Comparison of ENCODE assay signal across 1 cellular context in genomic region chr12:50707396-50707795, GRCh38.
TF ChIP-seq lines count a peak whose summit lies in the region.

No MANE protein-coding gene starts in this region.

TF ChIP-seq in GM12878, 131 proteins besides CTCF, POLR2A, EP300 and RAD21:
- TF ChIP-seq RELA (IDR thresholded peaks at IDR 0.05; ENCODE audit: borderline replicate concordance, partially characterized antibody) (no peak), FOXM1 (IDR thresholded peaks at IDR 0.05; ENCODE audit: low read depth, low read length) (no peak), PAX8 (IDR thresholded peaks at IDR 0.05) (no peak), ZNF384 (IDR thresholded peaks at IDR 0.05; ENCODE audit: borderline replicate concordance, low read depth, low read length) (no peak), EED (IDR thresholded peaks at IDR 0.05; ENCODE audit: low read depth) (no peak), USF2 (IDR thresholded peaks at IDR 0.05; ENCODE audit: borderline replicate concordance, low read depth, low read length) (no peak), SREBF1 (IDR thresholded peaks at IDR 0.05; ENCODE audit: low read length) (no peak), MXI1 (IDR thresholded peaks at IDR 0.05; ENCODE audit: low read depth, low read length) (no peak), BCL11A (IDR thresholded peaks at IDR 0.05; ENCODE audit: low read depth, low read length) (no peak), NR2C1 (IDR thresholded peaks at IDR 0.05) (no peak), IRF3 (IDR thresholded peaks at IDR 0.05) (no peak), CHD1 (IDR thresholded peaks at IDR 0.05; ENCODE audit: low read depth, low read length) (no peak), TCF3 (IDR thresholded peaks at IDR 0.05; ENCODE audit: borderline replicate concordance, insufficient read depth, low read depth, low read length) (no peak), ZNF274 (IDR thresholded peaks at IDR 0.05; ENCODE audit: insufficient read depth, insufficient read length) (no peak)
- TF ChIP-seq, protein P1, sequence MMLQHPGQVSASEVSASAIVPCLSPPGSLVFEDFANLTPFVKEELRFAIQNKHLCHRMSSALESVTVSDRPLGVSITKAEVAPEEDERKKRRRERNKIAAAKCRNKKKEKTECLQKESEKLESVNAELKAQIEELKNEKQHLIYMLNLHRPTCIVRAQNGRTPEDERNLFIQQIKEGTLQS (IDR thresholded peaks at IDR 0.05; ENCODE audit: borderline replicate concordance, extremely low read depth, low read depth, low read length), result no peak
- TF ChIP-seq, protein P2, sequence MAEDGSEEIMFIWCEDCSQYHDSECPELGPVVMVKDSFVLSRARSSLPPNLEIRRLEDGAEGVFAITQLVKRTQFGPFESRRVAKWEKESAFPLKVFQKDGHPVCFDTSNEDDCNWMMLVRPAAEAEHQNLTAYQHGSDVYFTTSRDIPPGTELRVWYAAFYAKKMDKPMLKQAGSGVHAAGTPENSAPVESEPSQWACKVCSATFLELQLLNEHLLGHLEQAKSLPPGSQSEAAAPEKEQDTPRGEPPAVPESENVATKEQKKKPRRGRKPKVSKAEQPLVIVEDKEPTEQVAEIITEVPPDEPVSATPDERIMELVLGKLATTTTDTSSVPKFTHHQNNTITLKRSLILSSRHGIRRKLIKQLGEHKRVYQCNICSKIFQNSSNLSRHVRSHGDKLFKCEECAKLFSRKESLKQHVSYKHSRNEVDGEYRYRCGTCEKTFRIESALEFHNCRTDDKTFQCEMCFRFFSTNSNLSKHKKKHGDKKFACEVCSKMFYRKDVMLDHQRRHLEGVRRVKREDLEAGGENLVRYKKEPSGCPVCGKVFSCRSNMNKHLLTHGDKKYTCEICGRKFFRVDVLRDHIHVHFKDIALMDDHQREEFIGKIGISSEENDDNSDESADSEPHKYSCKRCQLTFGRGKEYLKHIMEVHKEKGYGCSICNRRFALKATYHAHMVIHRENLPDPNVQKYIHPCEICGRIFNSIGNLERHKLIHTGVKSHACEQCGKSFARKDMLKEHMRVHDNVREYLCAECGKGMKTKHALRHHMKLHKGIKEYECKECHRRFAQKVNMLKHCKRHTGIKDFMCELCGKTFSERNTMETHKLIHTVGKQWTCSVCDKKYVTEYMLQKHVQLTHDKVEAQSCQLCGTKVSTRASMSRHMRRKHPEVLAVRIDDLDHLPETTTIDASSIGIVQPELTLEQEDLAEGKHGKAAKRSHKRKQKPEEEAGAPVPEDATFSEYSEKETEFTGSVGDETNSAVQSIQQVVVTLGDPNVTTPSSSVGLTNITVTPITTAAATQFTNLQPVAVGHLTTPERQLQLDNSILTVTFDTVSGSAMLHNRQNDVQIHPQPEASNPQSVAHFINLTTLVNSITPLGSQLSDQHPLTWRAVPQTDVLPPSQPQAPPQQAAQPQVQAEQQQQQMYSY (CRISPR knock-in tag; IDR thresholded peaks at IDR 0.05), result no peak
- TF ChIP-seq, protein P3, sequence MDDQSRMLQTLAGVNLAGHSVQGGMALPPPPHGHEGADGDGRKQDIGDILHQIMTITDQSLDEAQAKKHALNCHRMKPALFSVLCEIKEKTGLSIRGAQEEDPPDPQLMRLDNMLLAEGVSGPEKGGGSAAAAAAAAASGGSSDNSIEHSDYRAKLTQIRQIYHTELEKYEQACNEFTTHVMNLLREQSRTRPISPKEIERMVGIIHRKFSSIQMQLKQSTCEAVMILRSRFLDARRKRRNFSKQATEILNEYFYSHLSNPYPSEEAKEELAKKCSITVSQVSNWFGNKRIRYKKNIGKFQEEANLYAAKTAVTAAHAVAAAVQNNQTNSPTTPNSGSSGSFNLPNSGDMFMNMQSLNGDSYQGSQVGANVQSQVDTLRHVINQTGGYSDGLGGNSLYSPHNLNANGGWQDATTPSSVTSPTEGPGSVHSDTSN (IDR thresholded peaks at IDR 0.05; ENCODE audit: insufficient replicate concordance, low read depth, low read length), result no peak
- TF ChIP-seq, protein P4, sequence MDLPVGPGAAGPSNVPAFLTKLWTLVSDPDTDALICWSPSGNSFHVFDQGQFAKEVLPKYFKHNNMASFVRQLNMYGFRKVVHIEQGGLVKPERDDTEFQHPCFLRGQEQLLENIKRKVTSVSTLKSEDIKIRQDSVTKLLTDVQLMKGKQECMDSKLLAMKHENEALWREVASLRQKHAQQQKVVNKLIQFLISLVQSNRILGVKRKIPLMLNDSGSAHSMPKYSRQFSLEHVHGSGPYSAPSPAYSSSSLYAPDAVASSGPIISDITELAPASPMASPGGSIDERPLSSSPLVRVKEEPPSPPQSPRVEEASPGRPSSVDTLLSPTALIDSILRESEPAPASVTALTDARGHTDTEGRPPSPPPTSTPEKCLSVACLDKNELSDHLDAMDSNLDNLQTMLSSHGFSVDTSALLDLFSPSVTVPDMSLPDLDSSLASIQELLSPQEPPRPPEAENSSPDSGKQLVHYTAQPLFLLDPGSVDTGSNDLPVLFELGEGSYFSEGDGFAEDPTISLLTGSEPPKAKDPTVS (IDR thresholded peaks at IDR 0.05; ENCODE audit: low read depth, low read length), result no peak
